ENCODE assay signal across 18 cellular contexts in genomic region chr9:136995370-136995769, GRCh38. TPM values are rescaled to one million over a fixed set of nuclear protein-coding genes. Genes with fewer than 3 reads are reported as not detected.
DNase-seq lines count a peak whose midpoint lies in the region; ATAC-seq and TF ChIP-seq lines count a peak whose summit lies in the region.
"Had no signal": no experiment of that assay in that cellular context is flagged by ENCODE, and none has a peak within 500 bp of the region (broad histone marks: within the 10 kb centered on the region; RNA-seq: fewer than 3 reads in every experiment).

No MANE protein-coding gene starts in this region.

- H3K4me2 ChIP-seq in osteoblast (ENCODE audit: insufficient read depth, low read length) = peak overlapping the region; percentile 64

- DNase-seq in DMS53 (lab: John Stamatoyannopoulos, UW) = peak; percentile 66
- DNase-seq in astrocyte of the hippocampus (ENCODE audit: low read depth, low spot score) = peak; percentile 36
- no peak for DNase-seq in osteoblast (ENCODE audit: insufficient read length, low spot score, missing footprints)
- DNase-seq in AML-193 (lab: John Stamatoyannopoulos, UW) = no peak
- DNase-seq in A172 (ENCODE audit: low spot score) = no peak
- DNase-seq: effector CD4-positive, alpha-beta T cell; GDM1; naive thymus-derived CD4-positive, alpha-beta T cell; NCI-H526 treated with DMSO at 0.1 percent for 48 hours; OCI-M1; stimulated activated naive B cell treated with anti-CD40 and anti-IgM and Interleukin-4, amounts not matched to agents 10 μg/mL and 1 μg/mL and 100 μg/mL, for 72 hours had no signal

- peaks cover 40% of the 10 kb centered on the region for H3K4me1 ChIP-seq in osteoblast (ENCODE audit: insufficient read depth, low read length)

- ATAC-seq in HG03565 (IDR thresholded peaks at IDR 0.05; ENCODE audit: unreplicated experiment) (no peak), HG02870 (IDR thresholded peaks at IDR 0.05; ENCODE audit: unreplicated experiment) (no peak)
- ATAC-seq: GM12878; naive thymus-derived CD4-positive, alpha-beta T cell; stimulated activated naive B cell treated with anti-CD40 and anti-IgM and Interleukin-4, amounts not matched to agents 10 μg/mL and 1 μg/mL and 100 μg/mL, for 72 hours had no signal

- no peak overlapping the region for H3K4me3 ChIP-seq in osteoblast (ENCODE audit: insufficient read depth, low read length)
- H3K4me3 ChIP-seq: GM12878, SJSA1 had no signal

- TF ChIP-seq CTCF in 22Rv1 (IDR thresholded peaks at IDR 0.05) (no peak), osteoblast (IDR thresholded peaks at IDR 0.05; ENCODE audit: extremely low read depth, low read depth, low read length) (no peak)

- no peaks in the 10 kb centered on the region for H3K27me3 ChIP-seq in osteoblast (ENCODE audit: insufficient read depth, low read length)
- H3K27me3 ChIP-seq: SJSA1 had no signal

- H3K79me2 ChIP-seq in osteoblast (ENCODE audit: insufficient read depth, low read length) = peaks cover 10% of the 10 kb centered on the region

- no peak overlapping the region for H2AFZ ChIP-seq in osteoblast (ENCODE audit: low read length)

- peak overlapping the region; percentile 82 for H3K27ac ChIP-seq in 22Rv1
- no peak overlapping the region for H3K27ac ChIP-seq in osteoblast (ENCODE audit: low read depth, low read length)
- H3K27ac ChIP-seq: SJSA1 had no signal

- H4K20me1 ChIP-seq in osteoblast (ENCODE audit: insufficient read depth, low read length) = peaks cover 2% of the 10 kb centered on the region

- H3K9me3 ChIP-seq in osteoblast (ENCODE audit: low read depth, low read length) = no peaks in the 10 kb centered on the region

- H3K36me3 ChIP-seq in osteoblast (ENCODE audit: insufficient read depth, low read length) = no peaks in the 10 kb centered on the region
- H3K36me3 ChIP-seq: SJSA1 had no signal

RNA-seq across cellular contexts. Expression of gene CLIC3, which starts 1.0 kb away (rescaled TPM):
- total RNA-seq in osteoblast = 1.5 and 2.5 TPM in 2 replicates
- 126 and 133 TPM in 2 replicates for total RNA-seq in A172 (2014; rRNA removed; shearing (Covaris generic))
- total RNA-seq: GM12878, progenitor cell of endocrine pancreas had no signal

RNA-seq across cellular contexts. Expression of gene PAXX, which starts 3.1 kb away (rescaled TPM):
- 13.3 and 16.6 TPM in 2 replicates for total RNA-seq in osteoblast
- total RNA-seq in A172 (2014; rRNA removed; shearing (Covaris generic)) = 104 and 109 TPM in 2 replicates

RNA-seq across cellular contexts. Expression of gene LCNL1, which starts 12.6 kb away (rescaled TPM):
- 4.4 and 5.4 TPM in 2 replicates for total RNA-seq in osteoblast
- 0.26 TPM in 1 of 2 replicates, not detected in the other for total RNA-seq in A172 (2014; rRNA removed; shearing (Covaris generic))
- total RNA-seq: GM12878, HFFc6, progenitor cell of endocrine pancreas, SJSA1 had no signal

RNA-seq across cellular contexts. Expression of gene PTGDS, which starts 18.1 kb away (rescaled TPM):
- 37.4 and 57.9 TPM in 2 replicates for total RNA-seq in osteoblast
- total RNA-seq in A172 (2014; rRNA removed; shearing (Covaris generic)) = 1.6 TPM in 1 of 2 replicates, not detected in the other
- total RNA-seq: GM12878, HFFc6, progenitor cell of endocrine pancreas, SJSA1 had no signal

RNA-seq across cellular contexts. Expression of gene ABCA2, which starts 32.7 kb away (rescaled TPM):
- 19.4 and 20.3 TPM in 2 replicates for total RNA-seq in osteoblast
- 32.3 and 33.5 TPM in 2 replicates for total RNA-seq in A172 (2014; rRNA removed; shearing (Covaris generic))

Comparison
In these comparisons a context has a peak if more than half of its experiments do, and no peak if none do; other contexts are left out.
1. DNase-seq: peak in DMS53 (single experiment) and astrocyte of the hippocampus (single experiment); none in osteoblast (single experiment), AML-193 (0 of 2) and A172 (single experiment).
2. RNA of gene CLIC3, which starts 1.0 kb away (total RNA-seq): 126 to 133 TPM in A172; 1.5 to 2.5 TPM in osteoblast; every median in the first group is over 10 times any median in the second.